1 cellular context compared by ENCODE assay signal in the genomic region with DNA sequence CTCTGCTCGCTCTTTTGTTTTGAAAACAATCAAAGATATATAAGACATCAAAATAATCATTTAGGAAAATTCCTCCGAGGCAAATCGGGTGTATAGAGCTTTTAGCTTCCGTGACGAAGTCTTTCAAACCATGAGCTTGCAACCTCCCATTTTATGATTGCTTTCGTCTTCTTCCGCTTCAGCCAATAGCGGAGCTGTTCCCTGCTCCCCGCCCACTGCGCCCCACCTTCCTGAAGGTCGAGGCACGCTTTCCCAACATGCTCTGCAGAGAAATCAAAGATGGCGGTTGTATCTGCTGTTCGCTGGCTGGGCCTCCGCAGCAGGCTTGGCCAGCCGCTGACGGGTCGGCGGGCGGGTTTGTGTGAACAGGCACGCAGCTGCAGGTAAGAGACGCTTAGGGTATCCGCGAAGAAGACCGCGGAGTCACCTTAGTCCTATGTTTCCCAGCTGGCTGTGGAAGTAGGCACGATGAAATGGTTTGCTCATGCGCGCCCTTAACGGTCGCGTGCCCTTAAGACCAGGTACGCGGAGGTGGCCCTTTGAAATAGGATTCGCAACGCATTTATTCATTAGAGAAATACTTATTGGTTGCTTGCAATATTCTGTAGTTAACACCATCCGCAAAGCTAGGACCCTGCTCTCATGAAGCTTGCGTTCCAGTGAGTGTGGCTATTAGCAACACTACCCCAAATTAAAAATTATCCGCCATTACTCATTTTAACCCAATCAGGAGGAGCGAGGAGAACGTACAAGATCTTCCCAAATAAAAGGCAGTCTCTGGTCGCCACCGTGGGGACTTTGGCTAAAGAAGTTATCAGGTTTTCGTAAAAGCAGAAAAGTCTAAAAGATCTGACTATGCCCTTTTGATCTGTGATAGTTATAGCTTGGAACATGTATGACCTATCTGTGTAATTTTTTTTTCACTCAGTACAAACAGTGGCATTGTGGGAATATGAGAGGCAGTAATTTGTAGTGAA.
TF ChIP-seq lines count a peak whose summit lies in the region.

A gene (plus strand): TSS at position 267 of the 977 bp plus-strand sequence. CDS start 13 bp downstream, at position 280.

TF ChIP-seq in GM12878, 131 proteins besides CTCF, POLR2A, EP300 and RAD21 (continued from another document and continues in another):
- TF ChIP-seq, protein P1, sequence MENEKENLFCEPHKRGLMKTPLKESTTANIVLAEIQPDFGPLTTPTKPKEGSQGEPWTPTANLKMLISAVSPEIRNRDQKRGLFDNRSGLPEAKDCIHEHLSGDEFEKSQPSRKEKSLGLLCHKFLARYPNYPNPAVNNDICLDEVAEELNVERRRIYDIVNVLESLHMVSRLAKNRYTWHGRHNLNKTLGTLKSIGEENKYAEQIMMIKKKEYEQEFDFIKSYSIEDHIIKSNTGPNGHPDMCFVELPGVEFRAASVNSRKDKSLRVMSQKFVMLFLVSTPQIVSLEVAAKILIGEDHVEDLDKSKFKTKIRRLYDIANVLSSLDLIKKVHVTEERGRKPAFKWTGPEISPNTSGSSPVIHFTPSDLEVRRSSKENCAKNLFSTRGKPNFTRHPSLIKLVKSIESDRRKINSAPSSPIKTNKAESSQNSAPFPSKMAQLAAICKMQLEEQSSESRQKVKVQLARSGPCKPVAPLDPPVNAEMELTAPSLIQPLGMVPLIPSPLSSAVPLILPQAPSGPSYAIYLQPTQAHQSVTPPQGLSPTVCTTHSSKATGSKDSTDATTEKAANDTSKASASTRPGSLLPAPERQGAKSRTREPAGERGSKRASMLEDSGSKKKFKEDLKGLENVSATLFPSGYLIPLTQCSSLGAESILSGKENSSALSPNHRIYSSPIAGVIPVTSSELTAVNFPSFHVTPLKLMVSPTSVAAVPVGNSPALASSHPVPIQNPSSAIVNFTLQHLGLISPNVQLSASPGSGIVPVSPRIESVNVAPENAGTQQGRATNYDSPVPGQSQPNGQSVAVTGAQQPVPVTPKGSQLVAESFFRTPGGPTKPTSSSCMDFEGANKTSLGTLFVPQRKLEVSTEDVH (IDR thresholded peaks at IDR 0.05; ENCODE audit: low read depth, partially characterized antibody), result peak; percentile 65
- peak; percentile 100 for TF ChIP-seq ATF7 (IDR thresholded peaks at IDR 0.05; ENCODE audit: low read depth)
- peak; percentile 8 to 66 for TF ChIP-seq EGR1 (IDR thresholded peaks at IDR 0.05; ENCODE audit: borderline replicate concordance in 1 of 2, low read depth in 2 of 2, low read length in 2 of 2)
- TF ChIP-seq SPI1 (IDR thresholded peaks at IDR 0.05; ENCODE audit: borderline replicate concordance, insufficient read depth, low read depth, low read length), result no peak
- TF ChIP-seq, protein P2, sequence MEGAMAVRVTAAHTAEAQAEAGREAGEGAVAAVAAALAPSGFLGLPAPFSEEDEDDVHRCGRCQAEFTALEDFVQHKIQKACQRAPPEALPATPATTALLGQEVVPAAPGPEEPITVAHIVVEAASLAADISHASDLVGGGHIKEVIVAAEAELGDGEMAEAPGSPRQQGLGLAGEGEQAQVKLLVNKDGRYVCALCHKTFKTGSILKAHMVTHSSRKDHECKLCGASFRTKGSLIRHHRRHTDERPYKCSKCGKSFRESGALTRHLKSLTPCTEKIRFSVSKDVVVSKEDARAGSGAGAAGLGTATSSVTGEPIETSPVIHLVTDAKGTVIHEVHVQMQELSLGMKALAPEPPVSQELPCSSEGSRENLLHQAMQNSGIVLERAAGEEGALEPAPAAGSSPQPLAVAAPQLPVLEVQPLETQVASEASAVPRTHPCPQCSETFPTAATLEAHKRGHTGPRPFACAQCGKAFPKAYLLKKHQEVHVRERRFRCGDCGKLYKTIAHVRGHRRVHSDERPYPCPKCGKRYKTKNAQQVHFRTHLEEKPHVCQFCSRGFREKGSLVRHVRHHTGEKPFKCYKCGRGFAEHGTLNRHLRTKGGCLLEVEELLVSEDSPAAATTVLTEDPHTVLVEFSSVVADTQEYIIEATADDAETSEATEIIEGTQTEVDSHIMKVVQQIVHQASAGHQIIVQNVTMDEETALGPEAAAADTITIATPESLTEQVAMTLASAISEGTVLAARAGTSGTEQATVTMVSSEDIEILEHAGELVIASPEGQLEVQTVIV (IDR thresholded peaks at IDR 0.05; ENCODE audit: borderline replicate concordance, partially characterized antibody), result peak; percentile 90
- no peak for TF ChIP-seq KDM1A (IDR thresholded peaks at IDR 0.05; ENCODE audit: borderline replicate concordance)
- TF ChIP-seq ETV6 (conservative IDR thresholded peaks at IDR 0.05 in 1 of 2, IDR thresholded peaks at IDR 0.05 in 1 of 2; ENCODE audit: borderline replicate concordance in 1 of 2, low read depth in 1 of 2), result no peak
- TF ChIP-seq POLR2AphosphoS5 (IDR thresholded peaks at IDR 0.05; ENCODE audit: low read length), result peak; percentile 99
- no peak for TF ChIP-seq STAT1 (conservative IDR thresholded peaks at IDR 0.05)
- no peak for TF ChIP-seq SRF (IDR thresholded peaks at IDR 0.05; ENCODE audit: low read depth in 2 of 2, low read length in 2 of 2)
- no peak for TF ChIP-seq BMI1 (IDR thresholded peaks at IDR 0.05; ENCODE audit: borderline replicate concordance)
- TF ChIP-seq MXI1 (IDR thresholded peaks at IDR 0.05; ENCODE audit: low read depth, low read length), result peak; percentile 95
- TF ChIP-seq, protein P3, sequence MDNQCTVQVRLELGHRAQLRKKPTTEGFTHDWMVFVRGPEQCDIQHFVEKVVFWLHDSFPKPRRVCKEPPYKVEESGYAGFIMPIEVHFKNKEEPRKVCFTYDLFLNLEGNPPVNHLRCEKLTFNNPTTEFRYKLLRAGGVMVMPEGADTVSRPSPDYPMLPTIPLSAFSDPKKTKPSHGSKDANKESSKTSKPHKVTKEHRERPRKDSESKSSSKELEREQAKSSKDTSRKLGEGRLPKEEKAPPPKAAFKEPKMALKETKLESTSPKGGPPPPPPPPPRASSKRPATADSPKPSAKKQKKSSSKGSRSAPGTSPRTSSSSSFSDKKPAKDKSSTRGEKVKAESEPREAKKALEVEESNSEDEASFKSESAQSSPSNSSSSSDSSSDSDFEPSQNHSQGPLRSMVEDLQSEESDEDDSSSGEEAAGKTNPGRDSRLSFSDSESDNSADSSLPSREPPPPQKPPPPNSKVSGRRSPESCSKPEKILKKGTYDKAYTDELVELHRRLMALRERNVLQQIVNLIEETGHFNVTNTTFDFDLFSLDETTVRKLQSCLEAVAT (IDR thresholded peaks at IDR 0.05), result peak; percentile 83
- peak; percentile 28; the same call in 1 of the 2 replicates for TF ChIP-seq HDGF (IDR thresholded peaks at IDR 0.05)
- peak; percentile 42 for TF ChIP-seq CREM (IDR thresholded peaks at IDR 0.05; ENCODE audit: low read depth)
- TF ChIP-seq, protein P4, sequence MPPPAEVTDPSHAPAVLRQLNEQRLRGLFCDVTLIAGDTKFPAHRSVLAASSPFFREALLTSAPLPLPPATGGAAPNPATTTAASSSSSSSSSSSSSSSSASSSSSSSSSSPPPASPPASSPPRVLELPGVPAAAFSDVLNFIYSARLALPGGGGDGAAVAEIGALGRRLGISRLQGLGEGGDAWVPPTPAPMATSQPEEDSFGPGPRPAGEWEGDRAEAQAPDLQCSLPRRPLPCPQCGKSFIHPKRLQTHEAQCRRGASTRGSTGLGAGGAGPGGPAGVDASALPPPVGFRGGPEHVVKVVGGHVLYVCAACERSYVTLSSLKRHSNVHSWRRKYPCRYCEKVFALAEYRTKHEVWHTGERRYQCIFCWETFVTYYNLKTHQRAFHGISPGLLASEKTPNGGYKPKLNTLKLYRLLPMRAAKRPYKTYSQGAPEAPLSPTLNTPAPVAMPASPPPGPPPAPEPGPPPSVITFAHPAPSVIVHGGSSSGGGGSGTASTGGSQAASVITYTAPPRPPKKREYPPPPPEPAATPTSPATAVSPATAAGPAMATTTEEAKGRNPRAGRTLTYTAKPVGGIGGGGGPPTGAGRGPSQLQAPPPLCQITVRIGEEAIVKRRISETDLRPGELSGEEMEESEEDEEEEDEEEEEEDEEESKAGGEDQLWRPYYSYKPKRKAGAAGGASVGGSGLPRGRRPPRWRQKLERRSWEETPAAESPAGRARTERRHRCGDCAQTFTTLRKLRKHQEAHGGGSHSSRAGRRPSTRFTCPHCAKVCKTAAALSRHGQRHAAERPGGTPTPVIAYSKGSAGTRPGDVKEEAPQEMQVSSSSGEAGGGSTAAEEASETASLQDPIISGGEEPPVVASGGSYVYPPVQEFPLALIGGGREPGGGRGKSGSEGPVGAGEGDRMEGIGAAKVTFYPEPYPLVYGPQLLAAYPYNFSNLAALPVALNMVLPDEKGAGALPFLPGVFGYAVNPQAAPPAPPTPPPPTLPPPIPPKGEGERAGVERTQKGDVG (CRISPR knock-in tag; IDR thresholded peaks at IDR 0.05), result no peak
- 0 out of 2 replicates have a peak, but pooled peaks have one; percentile 14 for TF ChIP-seq ZNF207 (IDR thresholded peaks at IDR 0.05; ENCODE audit: borderline replicate concordance)
- TF ChIP-seq DPF2 (IDR thresholded peaks at IDR 0.05), result no peak
- TF ChIP-seq CHD2 (IDR thresholded peaks at IDR 0.05; ENCODE audit: borderline replicate concordance, low read depth, low read length), result peak; percentile 62; the same call in 1 of the 2 replicates
- TF ChIP-seq CHD4 (IDR thresholded peaks at IDR 0.05), result no peak
- peak; percentile 60; the same call in 1 of the 2 replicates for TF ChIP-seq RB1 (IDR thresholded peaks at IDR 0.05; ENCODE audit: borderline replicate concordance)
- TF ChIP-seq, protein P5, sequence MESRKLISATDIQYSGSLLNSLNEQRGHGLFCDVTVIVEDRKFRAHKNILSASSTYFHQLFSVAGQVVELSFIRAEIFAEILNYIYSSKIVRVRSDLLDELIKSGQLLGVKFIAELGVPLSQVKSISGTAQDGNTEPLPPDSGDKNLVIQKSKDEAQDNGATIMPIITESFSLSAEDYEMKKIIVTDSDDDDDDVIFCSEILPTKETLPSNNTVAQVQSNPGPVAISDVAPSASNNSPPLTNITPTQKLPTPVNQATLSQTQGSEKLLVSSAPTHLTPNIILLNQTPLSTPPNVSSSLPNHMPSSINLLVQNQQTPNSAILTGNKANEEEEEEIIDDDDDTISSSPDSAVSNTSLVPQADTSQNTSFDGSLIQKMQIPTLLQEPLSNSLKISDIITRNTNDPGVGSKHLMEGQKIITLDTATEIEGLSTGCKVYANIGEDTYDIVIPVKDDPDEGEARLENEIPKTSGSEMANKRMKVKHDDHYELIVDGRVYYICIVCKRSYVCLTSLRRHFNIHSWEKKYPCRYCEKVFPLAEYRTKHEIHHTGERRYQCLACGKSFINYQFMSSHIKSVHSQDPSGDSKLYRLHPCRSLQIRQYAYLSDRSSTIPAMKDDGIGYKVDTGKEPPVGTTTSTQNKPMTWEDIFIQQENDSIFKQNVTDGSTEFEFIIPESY (IDR thresholded peaks at IDR 0.05), result no peak
- TF ChIP-seq MYB (IDR thresholded peaks at IDR 0.05; ENCODE audit: borderline replicate concordance, low read depth, low read length), result 0 out of 2 replicates have a peak, but pooled peaks have one; percentile 36
- peak; percentile 58; the same call in 1 of the 2 replicates for TF ChIP-seq HCFC1 (IDR thresholded peaks at IDR 0.05; ENCODE audit: low read length)
- TF ChIP-seq, protein P6, sequence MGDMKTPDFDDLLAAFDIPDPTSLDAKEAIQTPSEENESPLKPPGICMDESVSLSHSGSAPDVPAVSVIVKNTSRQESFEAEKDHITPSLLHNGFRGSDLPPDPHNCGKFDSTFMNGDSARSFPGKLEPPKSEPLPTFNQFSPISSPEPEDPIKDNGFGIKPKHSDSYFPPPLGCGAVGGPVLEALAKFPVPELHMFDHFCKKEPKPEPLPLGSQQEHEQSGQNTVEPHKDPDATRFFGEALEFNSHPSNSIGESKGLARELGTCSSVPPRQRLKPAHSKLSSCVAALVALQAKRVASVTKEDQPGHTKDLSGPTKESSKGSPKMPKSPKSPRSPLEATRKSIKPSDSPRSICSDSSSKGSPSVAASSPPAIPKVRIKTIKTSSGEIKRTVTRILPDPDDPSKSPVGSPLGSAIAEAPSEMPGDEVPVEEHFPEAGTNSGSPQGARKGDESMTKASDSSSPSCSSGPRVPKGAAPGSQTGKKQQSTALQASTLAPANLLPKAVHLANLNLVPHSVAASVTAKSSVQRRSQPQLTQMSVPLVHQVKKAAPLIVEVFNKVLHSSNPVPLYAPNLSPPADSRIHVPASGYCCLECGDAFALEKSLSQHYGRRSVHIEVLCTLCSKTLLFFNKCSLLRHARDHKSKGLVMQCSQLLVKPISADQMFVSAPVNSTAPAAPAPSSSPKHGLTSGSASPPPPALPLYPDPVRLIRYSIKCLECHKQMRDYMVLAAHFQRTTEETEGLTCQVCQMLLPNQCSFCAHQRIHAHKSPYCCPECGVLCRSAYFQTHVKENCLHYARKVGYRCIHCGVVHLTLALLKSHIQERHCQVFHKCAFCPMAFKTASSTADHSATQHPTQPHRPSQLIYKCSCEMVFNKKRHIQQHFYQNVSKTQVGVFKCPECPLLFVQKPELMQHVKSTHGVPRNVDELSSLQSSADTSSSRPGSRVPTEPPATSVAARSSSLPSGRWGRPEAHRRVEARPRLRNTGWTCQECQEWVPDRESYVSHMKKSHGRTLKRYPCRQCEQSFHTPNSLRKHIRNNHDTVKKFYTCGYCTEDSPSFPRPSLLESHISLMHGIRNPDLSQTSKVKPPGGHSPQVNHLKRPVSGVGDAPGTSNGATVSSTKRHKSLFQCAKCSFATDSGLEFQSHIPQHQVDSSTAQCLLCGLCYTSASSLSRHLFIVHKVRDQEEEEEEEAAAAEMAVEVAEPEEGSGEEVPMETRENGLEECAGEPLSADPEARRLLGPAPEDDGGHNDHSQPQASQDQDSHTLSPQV (IDR thresholded peaks at IDR 0.05), result no peak
- TF ChIP-seq NR2F1 (conservative IDR thresholded peaks at IDR 0.05), result peak; percentile 70; the same call in 1 of the 2 replicates
- TF ChIP-seq CREB1 (IDR thresholded peaks at IDR 0.05; ENCODE audit: low read depth), result peak; percentile 76
- no peak for TF ChIP-seq BRCA1 (IDR thresholded peaks at IDR 0.05; ENCODE audit: low read depth, low read length)
- peak; percentile 99 for TF ChIP-seq KLF5 (IDR thresholded peaks at IDR 0.05; ENCODE audit: partially characterized antibody)
